Comparison of ENCODE assay signal across 1 cellular context in genomic region chr2:74454654-74455511, GRCh38.
TF ChIP-seq lines count a peak whose summit lies in the region.

Gene INO80B (plus strand): TSS chr2:74455087. CDS start chr2:74455117, 30 bp downstream.

TF ChIP-seq in HepG2, 621 proteins besides CTCF, POLR2A, EP300 and RAD21 (continued from another document and continues in another):
- peak; percentile 81 for TF ChIP-seq MLX (CRISPR knock-in tag; IDR thresholded peaks at IDR 0.05)
- no peak for TF ChIP-seq DPF2 (CRISPR knock-in tag; IDR thresholded peaks at IDR 0.05; ENCODE audit: borderline replicate concordance, low read depth)
- peak; percentile 99 for TF ChIP-seq CBX1 (IDR thresholded peaks at IDR 0.05; ENCODE audit: low read depth)
- TF ChIP-seq, protein P1, sequence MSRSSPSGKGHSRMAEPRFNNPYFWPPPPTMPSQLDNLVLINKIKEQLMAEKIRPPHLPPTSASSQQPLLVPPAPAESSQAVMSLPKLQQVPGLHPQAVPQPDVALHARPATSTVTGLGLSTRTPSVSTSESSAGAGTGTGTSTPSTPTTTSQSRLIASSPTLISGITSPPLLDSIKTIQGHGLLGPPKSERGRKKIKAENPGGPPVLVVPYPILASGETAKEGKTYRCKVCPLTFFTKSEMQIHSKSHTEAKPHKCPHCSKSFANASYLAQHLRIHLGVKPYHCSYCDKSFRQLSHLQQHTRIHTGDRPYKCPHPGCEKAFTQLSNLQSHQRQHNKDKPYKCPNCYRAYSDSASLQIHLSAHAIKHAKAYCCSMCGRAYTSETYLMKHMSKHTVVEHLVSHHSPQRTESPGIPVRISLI (CRISPR knock-in tag; IDR thresholded peaks at IDR 0.05; ENCODE audit: borderline replicate concordance) = peak; percentile 71; the same call in 1 of the 2 replicates
- TF ChIP-seq ZNF652 (CRISPR knock-in tag; IDR thresholded peaks at IDR 0.05; ENCODE audit: borderline replicate concordance, low read depth) = peak; percentile 79
- 0 out of 2 replicates have a peak, but pooled peaks have one; percentile 34 for TF ChIP-seq ZNF224 (CRISPR knock-in tag; IDR thresholded peaks at IDR 0.05)
- TF ChIP-seq HMG20B (CRISPR knock-in tag; conservative IDR thresholded peaks at IDR 0.05) = peak; percentile 43; the same call in 1 of the 2 replicates
- TF ChIP-seq, protein P2, sequence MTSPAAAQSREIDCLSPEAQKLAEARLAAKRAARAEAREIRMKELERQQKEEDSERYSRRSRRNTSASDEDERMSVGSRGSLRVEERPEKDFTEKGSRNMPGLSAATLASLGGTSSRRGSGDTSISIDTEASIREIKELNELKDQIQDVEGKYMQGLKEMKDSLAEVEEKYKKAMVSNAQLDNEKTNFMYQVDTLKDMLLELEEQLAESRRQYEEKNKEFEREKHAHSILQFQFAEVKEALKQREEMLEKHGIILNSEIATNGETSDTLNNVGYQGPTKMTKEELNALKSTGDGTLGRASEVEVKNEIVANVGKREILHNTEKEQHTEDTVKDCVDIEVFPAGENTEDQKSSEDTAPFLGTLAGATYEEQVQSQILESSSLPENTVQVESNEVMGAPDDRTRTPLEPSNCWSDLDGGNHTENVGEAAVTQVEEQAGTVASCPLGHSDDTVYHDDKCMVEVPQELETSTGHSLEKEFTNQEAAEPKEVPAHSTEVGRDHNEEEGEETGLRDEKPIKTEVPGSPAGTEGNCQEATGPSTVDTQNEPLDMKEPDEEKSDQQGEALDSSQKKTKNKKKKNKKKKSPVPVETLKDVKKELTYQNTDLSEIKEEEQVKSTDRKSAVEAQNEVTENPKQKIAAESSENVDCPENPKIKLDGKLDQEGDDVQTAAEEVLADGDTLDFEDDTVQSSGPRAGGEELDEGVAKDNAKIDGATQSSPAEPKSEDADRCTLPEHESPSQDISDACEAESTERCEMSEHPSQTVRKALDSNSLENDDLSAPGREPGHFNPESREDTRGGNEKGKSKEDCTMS (CRISPR knock-in tag; conservative IDR thresholded peaks at IDR 0.05) = no peak
- peak; percentile 70; the same call in 1 of the 2 replicates for TF ChIP-seq NFKB2 (CRISPR knock-in tag; IDR thresholded peaks at IDR 0.05; ENCODE audit: borderline replicate concordance)
- no peak for TF ChIP-seq AGO1 (IDR thresholded peaks at IDR 0.05; ENCODE audit: low read depth, low read length, poor library complexity, severe bottlenecking)
- TF ChIP-seq, protein P3, sequence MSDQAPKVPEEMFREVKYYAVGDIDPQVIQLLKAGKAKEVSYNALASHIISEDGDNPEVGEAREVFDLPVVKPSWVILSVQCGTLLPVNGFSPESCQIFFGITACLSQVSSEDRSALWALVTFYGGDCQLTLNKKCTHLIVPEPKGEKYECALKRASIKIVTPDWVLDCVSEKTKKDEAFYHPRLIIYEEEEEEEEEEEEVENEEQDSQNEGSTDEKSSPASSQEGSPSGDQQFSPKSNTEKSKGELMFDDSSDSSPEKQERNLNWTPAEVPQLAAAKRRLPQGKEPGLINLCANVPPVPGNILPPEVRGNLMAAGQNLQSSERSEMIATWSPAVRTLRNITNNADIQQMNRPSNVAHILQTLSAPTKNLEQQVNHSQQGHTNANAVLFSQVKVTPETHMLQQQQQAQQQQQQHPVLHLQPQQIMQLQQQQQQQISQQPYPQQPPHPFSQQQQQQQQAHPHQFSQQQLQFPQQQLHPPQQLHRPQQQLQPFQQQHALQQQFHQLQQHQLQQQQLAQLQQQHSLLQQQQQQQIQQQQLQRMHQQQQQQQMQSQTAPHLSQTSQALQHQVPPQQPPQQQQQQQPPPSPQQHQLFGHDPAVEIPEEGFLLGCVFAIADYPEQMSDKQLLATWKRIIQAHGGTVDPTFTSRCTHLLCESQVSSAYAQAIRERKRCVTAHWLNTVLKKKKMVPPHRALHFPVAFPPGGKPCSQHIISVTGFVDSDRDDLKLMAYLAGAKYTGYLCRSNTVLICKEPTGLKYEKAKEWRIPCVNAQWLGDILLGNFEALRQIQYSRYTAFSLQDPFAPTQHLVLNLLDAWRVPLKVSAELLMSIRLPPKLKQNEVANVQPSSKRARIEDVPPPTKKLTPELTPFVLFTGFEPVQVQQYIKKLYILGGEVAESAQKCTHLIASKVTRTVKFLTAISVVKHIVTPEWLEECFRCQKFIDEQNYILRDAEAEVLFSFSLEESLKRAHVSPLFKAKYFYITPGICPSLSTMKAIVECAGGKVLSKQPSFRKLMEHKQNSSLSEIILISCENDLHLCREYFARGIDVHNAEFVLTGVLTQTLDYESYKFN (CRISPR knock-in tag; conservative IDR thresholded peaks at IDR 0.05) = peak; percentile 71
- peak; percentile 69; the same call in 1 of the 2 replicates for TF ChIP-seq ZNF644 (CRISPR knock-in tag; IDR thresholded peaks at IDR 0.05; ENCODE audit: low read depth)
- peak; percentile 61 for TF ChIP-seq ZNF781 (CRISPR knock-in tag; IDR thresholded peaks at IDR 0.05; ENCODE audit: borderline replicate concordance, not compliant biosample characterization)
- TF ChIP-seq ZNF615 (CRISPR knock-in tag; IDR thresholded peaks at IDR 0.05; ENCODE audit: borderline replicate concordance) = peak; percentile 82; the same call in 1 of the 2 replicates
- peak; percentile 94 for TF ChIP-seq PHF5A (CRISPR knock-in tag; IDR thresholded peaks at IDR 0.05; ENCODE audit: low read depth, unreplicated experiment)
- peak; percentile 93 for TF ChIP-seq RFX1 (IDR thresholded peaks at IDR 0.05)
- peak; percentile 83 for TF ChIP-seq ARID3A (IDR thresholded peaks at IDR 0.05; ENCODE audit: low read depth, low read length)
- no peak for TF ChIP-seq ZNF296 (CRISPR knock-in tag; conservative IDR thresholded peaks at IDR 0.05)
- TF ChIP-seq KDM3A (CRISPR knock-in tag; IDR thresholded peaks at IDR 0.05; ENCODE audit: low read depth) = peak; percentile 93
- TF ChIP-seq, protein P4, sequence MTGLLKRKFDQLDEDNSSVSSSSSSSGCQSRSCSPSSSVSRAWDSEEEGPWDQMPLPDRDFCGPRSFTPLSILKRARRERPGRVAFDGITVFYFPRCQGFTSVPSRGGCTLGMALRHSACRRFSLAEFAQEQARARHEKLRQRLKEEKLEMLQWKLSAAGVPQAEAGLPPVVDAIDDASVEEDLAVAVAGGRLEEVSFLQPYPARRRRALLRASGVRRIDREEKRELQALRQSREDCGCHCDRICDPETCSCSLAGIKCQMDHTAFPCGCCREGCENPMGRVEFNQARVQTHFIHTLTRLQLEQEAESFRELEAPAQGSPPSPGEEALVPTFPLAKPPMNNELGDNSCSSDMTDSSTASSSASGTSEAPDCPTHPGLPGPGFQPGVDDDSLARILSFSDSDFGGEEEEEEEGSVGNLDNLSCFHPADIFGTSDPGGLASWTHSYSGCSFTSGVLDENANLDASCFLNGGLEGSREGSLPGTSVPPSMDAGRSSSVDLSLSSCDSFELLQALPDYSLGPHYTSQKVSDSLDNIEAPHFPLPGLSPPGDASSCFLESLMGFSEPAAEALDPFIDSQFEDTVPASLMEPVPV (CRISPR knock-in tag; IDR thresholded peaks at IDR 0.05) = peak; percentile 88; the same call in 1 of the 2 replicates
- peak; percentile 83; the same call in 1 of the 2 replicates for TF ChIP-seq MEIS1 (CRISPR knock-in tag; IDR thresholded peaks at IDR 0.05; ENCODE audit: borderline replicate concordance)
- TF ChIP-seq, protein P5, sequence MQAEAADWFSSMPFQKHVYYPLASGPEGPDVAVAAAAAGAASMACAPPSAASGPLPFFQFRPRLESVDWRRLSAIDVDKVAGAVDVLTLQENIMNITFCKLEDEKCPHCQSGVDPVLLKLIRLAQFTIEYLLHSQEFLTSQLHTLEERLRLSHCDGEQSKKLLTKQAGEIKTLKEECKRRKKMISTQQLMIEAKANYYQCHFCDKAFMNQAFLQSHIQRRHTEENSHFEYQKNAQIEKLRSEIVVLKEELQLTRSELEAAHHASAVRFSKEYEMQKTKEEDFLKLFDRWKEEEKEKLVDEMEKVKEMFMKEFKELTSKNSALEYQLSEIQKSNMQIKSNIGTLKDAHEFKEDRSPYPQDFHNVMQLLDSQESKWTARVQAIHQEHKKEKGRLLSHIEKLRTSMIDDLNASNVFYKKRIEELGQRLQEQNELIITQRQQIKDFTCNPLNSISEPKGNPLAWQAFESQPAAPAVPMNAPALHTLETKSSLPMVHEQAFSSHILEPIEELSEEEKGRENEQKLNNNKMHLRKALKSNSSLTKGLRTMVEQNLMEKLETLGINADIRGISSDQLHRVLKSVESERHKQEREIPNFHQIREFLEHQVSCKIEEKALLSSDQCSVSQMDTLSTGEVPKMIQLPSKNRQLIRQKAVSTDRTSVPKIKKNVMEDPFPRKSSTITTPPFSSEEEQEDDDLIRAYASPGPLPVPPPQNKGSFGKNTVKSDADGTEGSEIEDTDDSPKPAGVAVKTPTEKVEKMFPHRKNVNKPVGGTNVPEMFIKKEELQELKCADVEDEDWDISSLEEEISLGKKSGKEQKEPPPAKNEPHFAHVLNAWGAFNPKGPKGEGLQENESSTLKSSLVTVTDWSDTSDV (CRISPR knock-in tag; IDR thresholded peaks at IDR 0.05) = 0 out of 2 replicates have a peak, but pooled peaks have one; percentile 29
- peak; percentile 54 for TF ChIP-seq PCBP2 (optimal IDR thresholded peaks at IDR 0.05; ENCODE audit: low read depth, low read length, poor library complexity, severe bottlenecking)
- TF ChIP-seq ZNF710 (CRISPR knock-in tag; IDR thresholded peaks at IDR 0.05; ENCODE audit: borderline replicate concordance) = peak; percentile 84; the same call in 1 of the 2 replicates
- no peak for TF ChIP-seq ZFP36 (IDR thresholded peaks at IDR 0.05; ENCODE audit: borderline replicate concordance, low read depth, low read length, partially characterized antibody)
- TF ChIP-seq ATF7-NPFF (CRISPR knock-in tag; IDR thresholded peaks at IDR 0.05; ENCODE audit: low read depth) = peak; percentile 84
- no peak for TF ChIP-seq ZNF432 (CRISPR knock-in tag; IDR thresholded peaks at IDR 0.05; ENCODE audit: borderline replicate concordance)
- TF ChIP-seq GTF2F1 (IDR thresholded peaks at IDR 0.05; ENCODE audit: low read length) = no peak
- peak; percentile 82 for TF ChIP-seq U2AF2 (IDR thresholded peaks at IDR 0.05; ENCODE audit: low read depth, low read length)
- TF ChIP-seq ARID5B (CRISPR knock-in tag; IDR thresholded peaks at IDR 0.05) = peak; percentile 81
- TF ChIP-seq JUN (CRISPR knock-in tag; IDR thresholded peaks at IDR 0.05) = 0 out of 2 replicates have a peak, but pooled peaks have one; percentile 64
- TF ChIP-seq MIER3 (CRISPR knock-in tag; IDR thresholded peaks at IDR 0.05; ENCODE audit: borderline replicate concordance) = peak; percentile 99
